ENCODE assay signal across 21 cellular contexts in the genomic region with DNA sequence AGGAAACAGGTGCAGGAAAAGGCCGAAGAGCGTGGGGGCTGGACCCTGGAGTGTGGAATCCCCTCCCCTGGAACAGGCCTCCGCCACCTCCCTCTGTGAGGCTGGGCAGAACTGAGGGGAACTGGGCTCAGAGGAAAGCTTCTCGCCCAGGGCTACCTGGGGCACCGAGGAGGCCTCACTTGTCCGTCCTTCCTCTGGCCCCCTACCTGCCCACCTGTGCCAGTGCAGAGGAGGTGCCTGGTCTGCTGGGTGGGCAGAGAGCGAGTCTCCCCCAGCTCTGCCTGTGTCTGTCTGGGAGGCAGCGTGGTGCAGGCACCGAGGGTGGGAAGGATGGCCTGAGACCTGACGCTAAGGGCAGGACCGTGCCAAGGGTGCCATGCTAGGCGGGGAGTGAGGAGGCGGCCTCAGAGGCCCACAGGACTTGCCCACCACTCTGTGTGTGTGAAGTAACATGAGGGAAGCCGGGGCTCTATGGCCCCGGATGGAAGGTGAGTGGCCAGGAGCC. TPM values are rescaled to one million over a fixed set of nuclear protein-coding genes. Genes with fewer than 3 reads are reported as not detected.
DNase-seq lines count a peak whose midpoint lies in the region; ATAC-seq, FAIRE-seq and TF ChIP-seq lines count a peak whose summit lies in the region.
"Had no signal": no experiment of that assay in that cellular context is flagged by ENCODE, and none has a peak within 500 bp of the region (broad histone marks: within the 10 kb centered on the region; RNA-seq: fewer than 3 reads in every experiment).

No MANE protein-coding gene starts in this region.

- no peaks in the 10 kb centered on the region for H3K79me2 ChIP-seq in HepG2 (ENCODE audit: insufficient read depth, low read length)

- POLR2A ChIA-PET in HepG2 (lab: Yijun Ruan, JAX) = interaction anchor here (9.7 kb wide), 1 partner anchor 12 kb away, joined by 370 read pairs; no protein-coding TSS in a partner anchor

- no TSS peak for BruUV-seq in HepG2 (replicated peaks; lab: Mats Ljungman, UMichigan)

- H2AFZ ChIP-seq in HepG2 (ENCODE audit: low read length) = no peak overlapping the region

- no peak for TF ChIP-seq POLR2A in HepG2 (IDR thresholded peaks at IDR 0.05; ENCODE audit: insufficient read depth in 1 of 2, low read depth in 2 of 2, low read length in 2 of 2)
- no peak for TF ChIP-seq POLR2A in right lobe of liver (IDR thresholded peaks at IDR 0.05)

- H3K4me1 Mint-ChIP-seq in activated T-helper 17 cell treated with anti-CD3 and anti-CD28 coated beads, Interleukin-2, amount 50 U/mL, for 72 hours = no peaks in the 10 kb centered on the region

- 99% methylated on average over 14 of the region's 15 CpGs for WGBS in HepG2 (ENCODE audit: low lambda C conversion rate)
- WGBS in right lobe of liver (ENCODE audit: insufficient coverage, low coverage, low lambda C conversion rate, missing lambda C conversion rate) = 100% methylated on average over 1 of the region's 15 CpGs

- peak; percentile 3; the same call in 1 of the 3 replicates for ATAC-seq in HepG2
- ATAC-seq in right lobe of liver = no peak
- ATAC-seq in RWPE2 (ENCODE audit: low read depth) = 0 out of 3 replicates have a peak, but pooled peaks have one; percentile 7
- no peak for ATAC-seq in activated T-helper 17 cell treated with anti-CD3 and anti-CD28 coated beads, Interleukin-2, amount 50 U/mL, for 72 hours (replicated peaks)
- no peak for ATAC-seq in left colon
- ATAC-seq: CD8-positive, alpha-beta T cell; SK-N-SH treated with all-trans-retinoic acid at 6 μM for 48 hours had no signal

- TF ChIP-seq CTCF in HepG2 (CRISPR knock-in tag; IDR thresholded peaks at IDR 0.05) = no peak
- TF ChIP-seq CTCF in right lobe of liver (IDR thresholded peaks at IDR 0.05) = no peak
- no peak for TF ChIP-seq CTCF in RWPE2 (IDR thresholded peaks at IDR 0.05; ENCODE audit: poor library complexity, severe bottlenecking)
- peak; percentile 1 for TF ChIP-seq CTCF in fibroblast of the aortic adventitia (IDR thresholded peaks at IDR 0.05; ENCODE audit: insufficient read depth, low read length)

- H3K27me3 ChIP-seq in HepG2 (ENCODE audit: control insufficient read depth in 1 of 2, insufficient read depth in 2 of 2, low read length in 2 of 2) = no peaks in the 10 kb centered on the region
- no peaks in the 10 kb centered on the region for H3K27me3 ChIP-seq in right lobe of liver
- no peaks in the 10 kb centered on the region for H3K27me3 ChIP-seq in RWPE2 (ENCODE audit: insufficient read depth, poor library complexity, severe bottlenecking)
- H3K27me3 ChIP-seq: BLaER1 treated with 17β-estradiol and CSF1 and Interleukin-3, amounts not matched to agents 10 nM and 100 nM; Peyer's patch had no signal

- CTCF ChIA-PET in HepG2 (lab: Yijun Ruan, JAX; ENCODE audit: low intra/inter-chr PET ratio, low total read pairs) = no interaction called here

- no peak for TF ChIP-seq RAD21 in HepG2 (CRISPR knock-in tag; IDR thresholded peaks at IDR 0.05)

- no peaks in the 10 kb centered on the region for H3K36me3 Mint-ChIP-seq in activated T-helper 17 cell treated with anti-CD3 and anti-CD28 coated beads, Interleukin-2, amount 50 U/mL, for 72 hours (ENCODE audit: low read depth)
- H3K36me3 Mint-ChIP-seq: CD8-positive, alpha-beta T cell had no signal

- intact Hi-C loops in HepG2 (cut with micrococcal nuclease; ENCODE audit: unreplicated experiment) (no loop called here), right lobe of liver (cut with DNase I) (no loop called here), left colon (cut with DNase I, micrococcal nuclease) (no loop called here)

- H3K36me3 ChIP-seq in HepG2 (replicated peaks in 1 of 2; ENCODE audit: control insufficient read depth in 1 of 2, insufficient read depth in 2 of 2, low read length in 2 of 2) (peaks cover 14 to 17% of the 10 kb centered on the region in 2 experiments; a peak in 3 of 5 replicates), right lobe of liver (no peaks in the 10 kb centered on the region), RWPE2 (ENCODE audit: low read depth) (no peaks in the 10 kb centered on the region)

- H3K4me3 ChIP-seq in HepG2 (replicated peaks in 1 of 3; ENCODE audit: insufficient read depth in 1 of 3, low read depth in 2 of 3, low read length in 3 of 3) (no peak overlapping the region), right lobe of liver (no peak overlapping the region), RWPE2 (ENCODE audit: severe bottlenecking) (no peak overlapping the region), fibroblast of the aortic adventitia (ENCODE audit: low read depth, low read length) (no peak overlapping the region)
- H3K4me3 ChIP-seq: A549; BLaER1 treated with 17β-estradiol and CSF1 and Interleukin-3, amounts not matched to agents 10 nM and 100 nM; Peyer's patch had no signal

- H3K9me3 ChIP-seq in HepG2 (ENCODE audit: low read length) = no peaks in the 10 kb centered on the region
- H3K9me3 ChIP-seq in right lobe of liver = no peaks in the 10 kb centered on the region
- H3K9me3 ChIP-seq in RWPE2 (ENCODE audit: severe bottlenecking) = no peaks in the 10 kb centered on the region
- H3K9me3 ChIP-seq: A549; BLaER1 treated with 17β-estradiol and CSF1 and Interleukin-3, amounts not matched to agents 10 nM and 100 nM; Peyer's patch had no signal

- H3K4me1 ChIP-seq in HepG2 (ENCODE audit: insufficient read depth, low read length) = peaks cover 34% of the 10 kb centered on the region
- H3K4me1 ChIP-seq in right lobe of liver = peaks cover 2 to 49% (median 32%) of the 10 kb centered on the region in 4 donors
- H3K4me1 ChIP-seq in RWPE2 (ENCODE audit: insufficient read depth, poor library complexity, severe bottlenecking) = no peaks in the 10 kb centered on the region
- H3K4me1 ChIP-seq: A549 had no signal

- TF ChIP-seq EP300 in HepG2 (IDR thresholded peaks at IDR 0.05; ENCODE audit: low read depth in 2 of 2, low read length in 2 of 2) = no peak
- no peak for TF ChIP-seq EP300 in HepG2 (CRISPR knock-in tag; IDR thresholded peaks at IDR 0.05; ENCODE audit: borderline replicate concordance)

- H3K4me3 Mint-ChIP-seq in activated T-helper 17 cell treated with anti-CD3 and anti-CD28 coated beads, Interleukin-2, amount 50 U/mL, for 72 hours = no peak overlapping the region
- H3K4me3 Mint-ChIP-seq: CD8-positive, alpha-beta T cell had no signal

- H3K27ac ChIP-seq in HepG2 (ENCODE audit: extremely low read length, insufficient read depth, low read length) = no peak overlapping the region
- H3K27ac ChIP-seq in right lobe of liver = no peak overlapping the region
- no peak overlapping the region for H3K27ac ChIP-seq in RWPE2 (ENCODE audit: poor library complexity, severe bottlenecking)
- H3K27ac ChIP-seq: A549; BLaER1 treated with 17β-estradiol and CSF1 and Interleukin-3, amounts not matched to agents 10 nM and 100 nM; Peyer's patch had no signal

- DNase-seq in HepG2 (ENCODE audit: low spot score) (no peak), right lobe of liver (no peak), RWPE2 (ENCODE audit: low spot score) (no peak), fibroblast of the aortic adventitia (ENCODE audit: low read depth) (no peak), left colon (no peak), RCC 7860 (ENCODE audit: low spot score) (no peak)
- DNase-seq: CD8-positive, alpha-beta T cell; DMS53; EL; NCI-H1105; NCI-H1694; NK-92 treated with Interleukin-12 subunit alpha and Interleukin-12 subunit beta, amount 100 ng/mL, for 24 hours; Peyer's patch; SHP77 had no signal

- 0 out of 2 replicates have a peak, but pooled peaks cover 3% of the 10 kb centered on the region for H4K20me1 ChIP-seq in HepG2 (ENCODE audit: insufficient read depth, low read length)

- H3K27ac Mint-ChIP-seq in activated T-helper 17 cell treated with anti-CD3 and anti-CD28 coated beads, Interleukin-2, amount 50 U/mL, for 72 hours = no peak overlapping the region
- H3K27ac Mint-ChIP-seq: CD8-positive, alpha-beta T cell had no signal

- no peaks in the 10 kb centered on the region for H3K9me3 Mint-ChIP-seq in activated T-helper 17 cell treated with anti-CD3 and anti-CD28 coated beads, Interleukin-2, amount 50 U/mL, for 72 hours
- H3K9me3 Mint-ChIP-seq: CD8-positive, alpha-beta T cell had no signal

- in situ Hi-C loops in HepG2 (cut with HindIII; ENCODE audit: extremely low pct_ligation_motif_present, low pct_unique_long_range_greater_than_20kb) = no loop called here

- no peak for FAIRE-seq in HepG2 (lab: Jason Lieb, UNC)
- no peak for FAIRE-seq in RCC 7860 (lab: Jason Lieb, UNC)
- FAIRE-seq: A549, GM12892, GM18507, H54 had no signal

- H3K27me3 Mint-ChIP-seq in activated T-helper 17 cell treated with anti-CD3 and anti-CD28 coated beads, Interleukin-2, amount 50 U/mL, for 72 hours = no peaks in the 10 kb centered on the region

- no peak overlapping the region for H3K4me2 ChIP-seq in HepG2 (ENCODE audit: low read depth, low read length)
- H3K4me2 ChIP-seq: A549; BLaER1 treated with 17β-estradiol and CSF1 and Interleukin-3, amounts not matched to agents 10 nM and 100 nM had no signal

- H3K9ac ChIP-seq in HepG2 (ENCODE audit: insufficient read depth, low read depth, low read length) = no peak overlapping the region

RNA-seq across cellular contexts. Expression of a gene that starts 42.2 kb away (rescaled TPM):
- total RNA-seq in HepG2 (2016; rRNA removed; fragmentation: Illumina TruSeq; extraction: Trizol) = 3.4 and 3.8 TPM in 2 replicates
- total RNA-seq in HepG2 (2016; cell fraction: cytosol; rRNA removed; fragmentation: Illumina TruSeq; extraction: Trizol; ENCODE audit: low read depth) = 0.81 and 2.1 TPM in 2 replicates
- 3.4 and 3.9 TPM in 2 replicates for total RNA-seq in HepG2 (2016; cell fraction: insoluble cytoplasmic fraction; rRNA removed; fragmentation: Illumina TruSeq; extraction: Trizol)
- 3.4 and 4.3 TPM in 2 replicates for total RNA-seq in HepG2 (2016; cell fraction: membrane; rRNA removed; fragmentation: Illumina TruSeq; extraction: Trizol)
- 3.4 and 6.6 TPM in 2 replicates for total RNA-seq in HepG2 (2016; cell fraction: nucleus; rRNA removed; fragmentation: Illumina TruSeq; extraction: Trizol)
- polyA plus RNA-seq in HepG2 (2011; rRNA removed) = 1.3 and 1.7 TPM in 2 replicates
- polyA plus RNA-seq in HepG2 (2011; cell fraction: cytosol; rRNA removed) = 0.79 and 1.3 TPM in 2 replicates
- 7.1 and 7.6 TPM in 2 replicates for polyA plus RNA-seq in HepG2 (2011; cell fraction: nucleus; rRNA removed)
- polyA plus RNA-seq in HepG2 (2012) = 7.2 and 7.6 TPM in 2 replicates
- 1.2 TPM in 2 replicates for polyA plus RNA-seq in HepG2 (2016; cell fraction: cytosol; fragmentation: Illumina TruSeq; extraction: Trizol; ENCODE audit: low read depth)
- polyA plus RNA-seq in HepG2 (2016; cell fraction: insoluble cytoplasmic fraction; fragmentation: Illumina TruSeq; extraction: Trizol; ENCODE audit: low read depth) = 3.7 and 8.7 TPM in 2 replicates
- 2.7 and 4.8 TPM in 2 replicates for polyA plus RNA-seq in HepG2 (2016; cell fraction: membrane; fragmentation: Illumina TruSeq; extraction: Trizol; ENCODE audit: low read depth)
- polyA plus RNA-seq in HepG2 (2016; cell fraction: nucleus; fragmentation: Illumina TruSeq; extraction: Trizol; ENCODE audit: insufficient read depth, low read depth) = 14.0 and 14.3 TPM in 2 replicates
- polyA minus RNA-seq in HepG2 (2011; rRNA and poly(A)+ RNA removed; ENCODE audit: low replicate concordance) = 0.98 and 4.2 TPM in 2 replicates
- polyA minus RNA-seq in HepG2 (2011; cell fraction: cytosol; rRNA and poly(A)+ RNA removed) = 2.7 and 6.6 TPM in 2 replicates
- polyA minus RNA-seq in HepG2 (2011; cell fraction: nucleus; rRNA and poly(A)+ RNA removed) = 5.0 and 7.5 TPM in 2 replicates
- total RNA-seq in right lobe of liver = 10 to 100 TPM in 2 of 6 experiments, 1 to 10 TPM in 4; 3.8 to 15.5 (median 8.3) TPM
- 4.2 and 5.2 TPM in 2 replicates for total RNA-seq in fibroblast of the aortic adventitia (ENCODE audit: low replicate concordance)
- total RNA-seq in activated T-helper 17 cell treated with anti-CD3 and anti-CD28 coated beads, Interleukin-2, amount 50 U/mL, for 72 hours = 10 to 100 TPM; 12.2 to 22.1 TPM
- 10 to 100 TPM in 1 of 2 donors, 1 to 10 TPM in 1; 8.0 to 11.3 TPM for total RNA-seq in left colon

Comparison
In these comparisons a context has a peak if more than half of its experiments do, and no peak if none do; other contexts are left out.
1. ATAC-seq: peak in HepG2 (single experiment) and RWPE2 (single experiment); none in right lobe of liver (0 of 4), activated T-helper 17 cell treated with anti-CD3 and anti-CD28 coated beads, Interleukin-2, amount 50 U/mL, for 72 hours (single experiment) and left colon (single experiment).